19 cellular contexts compared by ENCODE assay signal in genomic region chr1:214369364-214369763, GRCh38.
DNase-seq lines count a peak whose midpoint lies in the region; ATAC-seq and TF ChIP-seq lines count a peak whose summit lies in the region.
"Had no signal": no experiment of that assay in that cellular context is flagged by ENCODE, and none has a peak within 500 bp of the region (broad histone marks: within the 10 kb centered on the region; RNA-seq: fewer than 3 reads in every experiment).

No MANE protein-coding gene starts in this region.

- H3K4me3 Mint-ChIP-seq in Caco-2 (ENCODE audit: unreplicated experiment) (no peak overlapping the region), WTC11 (no peak overlapping the region), nephron progenitor cell (no peak overlapping the region)
- H3K4me3 Mint-ChIP-seq: CD14-positive monocyte; CD4-positive, alpha-beta memory T cell; CD4-positive, CD25-positive, alpha-beta regulatory T cell; CD8-positive, alpha-beta memory T cell had no signal

- POLR2A ChIA-PET in Caco-2 (lab: Charles Lee), result interaction anchor here (0.5 kb wide), 1 partner anchor 151 kb away, joined by 7 read pairs; no protein-coding TSS in a partner anchor
- POLR2A ChIA-PET in WTC11 (lab: Charles Lee), result no interaction called here

- ATAC-seq in WTC11 (no peak), GM18861 (IDR thresholded peaks at IDR 0.05; ENCODE audit: unreplicated experiment) (no peak)
- ATAC-seq: GM12878 had no signal

- TF ChIP-seq CTCF in Caco-2 (IDR thresholded peaks at IDR 0.05; ENCODE audit: insufficient read depth in 1 of 2, low read depth in 1 of 2, low read length in 1 of 2, severe bottlenecking in 1 of 2, unreplicated experiment in 1 of 2), result no peak
- TF ChIP-seq CTCF in WTC11 (IDR thresholded peaks at IDR 0.05), result no peak
- TF ChIP-seq CTCF in nephron progenitor cell (IDR thresholded peaks at IDR 0.05), result no peak

- no peaks in the 10 kb centered on the region for H3K27me3 Mint-ChIP-seq in Caco-2 (ENCODE audit: insufficient read depth, unreplicated experiment)
- H3K27me3 Mint-ChIP-seq in WTC11 (ENCODE audit: low read depth), result no peaks in the 10 kb centered on the region
- no peaks in the 10 kb centered on the region for H3K27me3 Mint-ChIP-seq in nephron progenitor cell (ENCODE audit: low read depth, poor library complexity)

- no peaks in the 10 kb centered on the region for H3K27me3 ChIP-seq in Caco-2 (replicated peaks; ENCODE audit: control insufficient read depth, insufficient read depth, low read length)
- H3K27me3 ChIP-seq: BLaER1 had no signal

- peaks cover 25% of the 10 kb centered on the region for H3K4me1 ChIP-seq in Caco-2
- H3K4me1 ChIP-seq: BE2C, BLaER1 had no signal

- no peak for DNase-seq in Caco-2
- no peak for DNase-seq in WTC11 (ENCODE audit: low spot score)
- DNase-seq in nephron progenitor cell, result no peak
- no peak for DNase-seq in GDM1 (lab: John Stamatoyannopoulos, UW)
- no peak for DNase-seq in activated CD4-positive, alpha-beta T cell treated with anti-CD3 and anti-CD28 coated beads for 1 hour
- DNase-seq: 8988T; ACHN; BE2C; C1 segment of cervical spinal cord; Calu3; CD4-positive, alpha-beta memory T cell; CD4-positive, CD25-positive, alpha-beta regulatory T cell; CD8-positive, alpha-beta memory T cell; COR-L47; DMS79 treated with DMSO at 0.1 percent for 48 hours had no signal

- H3K36me3 ChIP-seq in Caco-2 (ENCODE audit: control insufficient read depth, insufficient read depth, low read length), result peaks cover 2% of the 10 kb centered on the region
- H3K36me3 ChIP-seq: BE2C, BLaER1 had no signal

- no TSS peak for BruUV-seq in Caco-2 (replicated peaks; lab: Mats Ljungman, UMichigan)

- no peak overlapping the region for H3K4me3 ChIP-seq in Caco-2 (ENCODE audit: low read depth, low read length)
- H3K4me3 ChIP-seq: BLaER1, GM12878 had no signal

- intact Hi-C loops in Caco-2 (cut with micrococcal nuclease; ENCODE audit: unreplicated experiment), result no loop called here

- H3K36me3 Mint-ChIP-seq in Caco-2 (ENCODE audit: insufficient read depth, unreplicated experiment) (peaks cover 100% of the 10 kb centered on the region), WTC11 (peaks cover 20% of the 10 kb centered on the region), nephron progenitor cell (ENCODE audit: low read depth) (peaks cover 92% of the 10 kb centered on the region)
- H3K36me3 Mint-ChIP-seq: CD14-positive monocyte; CD4-positive, alpha-beta memory T cell; CD4-positive, CD25-positive, alpha-beta regulatory T cell had no signal

- CTCF ChIA-PET in Caco-2 (lab: Charles Lee) (interaction anchor here (2.1 kb wide), 1 partner anchor 37 kb away, joined by 4 read pairs; no protein-coding TSS in a partner anchor), WTC11 (lab: Charles Lee) (interaction anchor here (0.7 to 1.4 kb wide), 2 partner anchors 36 to 51 kb away, joined by 3 to 4 read pairs; no protein-coding TSS in a partner anchor)

- peaks cover 47% of the 10 kb centered on the region for H3K4me1 Mint-ChIP-seq in Caco-2 (ENCODE audit: low read depth, unreplicated experiment)
- peaks cover 13% of the 10 kb centered on the region for H3K4me1 Mint-ChIP-seq in WTC11
- peaks cover 40% of the 10 kb centered on the region for H3K4me1 Mint-ChIP-seq in nephron progenitor cell
- H3K4me1 Mint-ChIP-seq: CD14-positive monocyte; CD4-positive, alpha-beta memory T cell; CD4-positive, CD25-positive, alpha-beta regulatory T cell; CD8-positive, alpha-beta memory T cell had no signal

- H3K27ac Mint-ChIP-seq in Caco-2 (ENCODE audit: unreplicated experiment) (peak overlapping the region; percentile 71), WTC11 (peak overlapping the region; percentile 26; the same call in 1 of the 2 replicates), nephron progenitor cell (peak overlapping the region; percentile 74)
- H3K27ac Mint-ChIP-seq: CD14-positive monocyte; CD4-positive, alpha-beta memory T cell; CD4-positive, CD25-positive, alpha-beta regulatory T cell; CD8-positive, alpha-beta memory T cell had no signal

- H3K9me3 Mint-ChIP-seq in Caco-2 (ENCODE audit: unreplicated experiment), result no peaks in the 10 kb centered on the region
- H3K9me3 Mint-ChIP-seq in WTC11, result no peaks in the 10 kb centered on the region
- peaks cover 24% of the 10 kb centered on the region for H3K9me3 Mint-ChIP-seq in nephron progenitor cell
- H3K9me3 Mint-ChIP-seq: CD8-positive, alpha-beta memory T cell had no signal

- H3K9me3 ChIP-seq in Caco-2, result no peaks in the 10 kb centered on the region
- H3K9me3 ChIP-seq: BE2C, BLaER1 had no signal

TF ChIP-seq in WTC11, 78 proteins besides CTCF, POLR2A, EP300 and RAD21:
- no peak for TF ChIP-seq ARID4B (CRISPR knock-in tag; IDR thresholded peaks at IDR 0.05; ENCODE audit: borderline replicate concordance)
- TF ChIP-seq PRRX2 (CRISPR knock-in tag; IDR thresholded peaks at IDR 0.05), result no peak
- no peak for TF ChIP-seq TCF7 (CRISPR knock-in tag; IDR thresholded peaks at IDR 0.05; ENCODE audit: low read depth)
- TF ChIP-seq ZMAT4 (CRISPR knock-in tag; IDR thresholded peaks at IDR 0.05), result no peak
- TF ChIP-seq FOXK1 (CRISPR knock-in tag; IDR thresholded peaks at IDR 0.05), result no peak
